20 cellular contexts compared by ENCODE assay signal in genomic region chr2:208222351-208222750, GRCh38. TPM values are rescaled to one million over a fixed set of nuclear protein-coding genes. Genes with fewer than 3 reads are reported as not detected.
DNase-seq lines count a peak whose midpoint lies in the region; FAIRE-seq and TF ChIP-seq lines count a peak whose summit lies in the region.
"Had no signal": no experiment of that assay in that cellular context is flagged by ENCODE, and none has a peak within 500 bp of the region (broad histone marks: within the 10 kb centered on the region; RNA-seq: fewer than 3 reads in every experiment).

No MANE protein-coding gene starts in this region.

- H3K4me3 ChIP-seq in adipocyte (ENCODE audit: low read length), result no peak overlapping the region
- H3K4me3 ChIP-seq in keratinocyte (ENCODE audit: control insufficient read depth in 2 of 3, extremely low read depth in 1 of 3, insufficient read depth in 2 of 3, low read depth in 1 of 3, low read length in 3 of 3), result no peak overlapping the region
- H3K4me3 ChIP-seq: SJCRH30, suprapubic skin had no signal

- peak; percentile 41 for FAIRE-seq in keratinocyte (lab: Jason Lieb, UNC)
- FAIRE-seq: D721Med had no signal

- no peak overlapping the region for H3K4me2 ChIP-seq in keratinocyte (ENCODE audit: control insufficient read depth, extremely low read depth, insufficient read depth, low read depth, low read length)

- DNase-seq in Daoy (ENCODE audit: low read depth) (peak; percentile 59), HS-5 (ENCODE audit: low read depth) (peak; percentile 44), adipocyte (ENCODE audit: low read depth) (peak; percentile 22), keratinocyte (ENCODE audit: low read depth, low spot score) (peak; percentile 28), cerebellar nuclear complex (lab: John Stamatoyannopoulos, UW) (no peak), SHP77 treated with DMSO at 0.1 percent for 48 hours (lab: John Stamatoyannopoulos, UW) (no peak), mucosa of gallbladder (ENCODE audit: low spot score) (no peak)
- DNase-seq in activated CD4-positive, alpha-beta T cell treated with anti-CD3 and anti-CD28 coated beads, Interleukin-2, amount 10 ng/mL, durations not matched to agents 7 days and 5 days, result no peak
- DNase-seq: activated CD4-positive, alpha-beta T cell treated with anti-CD3 and anti-CD28 coated beads, Interleukin-2, amount 50 U/mL, for 4 hours; activated T-cell treated with anti-CD3 and anti-CD28 coated beads, Interleukin-2, amount 50 U/mL, for 72 hours; AML-193; effector memory CD4-positive, alpha-beta T cell; immature natural killer cell; MM.1S; occipital lobe; SJCRH30; T-helper 9 cell had no signal

- H3K36me3 Mint-ChIP-seq in activated CD4-positive, alpha-beta T cell treated with anti-CD3 and anti-CD28 coated beads, Interleukin-2, amount 10 ng/mL, durations not matched to agents 7 days and 5 days (ENCODE audit: low read depth), result no peaks in the 10 kb centered on the region

- H3K9me3 Mint-ChIP-seq in activated CD4-positive, alpha-beta T cell treated with anti-CD3 and anti-CD28 coated beads, Interleukin-2, amount 10 ng/mL, durations not matched to agents 7 days and 5 days, result no peaks in the 10 kb centered on the region
- H3K9me3 Mint-ChIP-seq: activated T-cell treated with anti-CD3 and anti-CD28 coated beads, Interleukin-2, amount 50 U/mL, for 72 hours; immature natural killer cell had no signal

- H3K4me3 Mint-ChIP-seq in activated CD4-positive, alpha-beta T cell treated with anti-CD3 and anti-CD28 coated beads, Interleukin-2, amount 10 ng/mL, durations not matched to agents 7 days and 5 days, result no peak overlapping the region
- H3K4me3 Mint-ChIP-seq: activated T-cell treated with anti-CD3 and anti-CD28 coated beads, Interleukin-2, amount 50 U/mL, for 72 hours; immature natural killer cell had no signal

- TF ChIP-seq CTCF in keratinocyte (optimal IDR thresholded peaks at IDR 0.05 in 1 of 3, IDR thresholded peaks at IDR 0.05 in 1 of 3, conservative IDR thresholded peaks at IDR 0.05 in 1 of 3; ENCODE audit: extremely low read depth in 1 of 3, insufficient read depth in 2 of 3, low read length in 3 of 3), result no peak

- CTCF ChIA-PET in activated CD4-positive, alpha-beta T cell treated with anti-CD3 and anti-CD28 coated beads, Interleukin-2, amount 10 ng/mL, durations not matched to agents 7 days and 5 days (lab: Charles Lee), result no interaction called here

- H3K79me2 ChIP-seq in keratinocyte (ENCODE audit: control insufficient read depth, insufficient read depth, low read length), result no peaks in the 10 kb centered on the region

- H3K9me1 ChIP-seq in keratinocyte (ENCODE audit: control insufficient read depth, extremely low read depth, insufficient read depth, low read length), result no peaks in the 10 kb centered on the region

- H3K27ac Mint-ChIP-seq in activated CD4-positive, alpha-beta T cell treated with anti-CD3 and anti-CD28 coated beads, Interleukin-2, amount 10 ng/mL, durations not matched to agents 7 days and 5 days, result no peak overlapping the region
- H3K27ac Mint-ChIP-seq: activated T-cell treated with anti-CD3 and anti-CD28 coated beads, Interleukin-2, amount 50 U/mL, for 72 hours; immature natural killer cell had no signal

- H3K4me1 Mint-ChIP-seq in activated CD4-positive, alpha-beta T cell treated with anti-CD3 and anti-CD28 coated beads, Interleukin-2, amount 10 ng/mL, durations not matched to agents 7 days and 5 days, result no peaks in the 10 kb centered on the region
- H3K4me1 Mint-ChIP-seq: immature natural killer cell had no signal

- no peak overlapping the region for H2AFZ ChIP-seq in keratinocyte (ENCODE audit: control insufficient read depth, low read length)

- no peak overlapping the region for H3K27ac ChIP-seq in keratinocyte (ENCODE audit: control insufficient read depth, insufficient read depth, low read length)
- H3K27ac ChIP-seq: HL-60, SJCRH30, suprapubic skin had no signal

- no peaks in the 10 kb centered on the region for H4K20me1 ChIP-seq in keratinocyte (ENCODE audit: control insufficient read depth, extremely low read depth, insufficient read depth, low read length)

- H3K27me3 Mint-ChIP-seq in activated CD4-positive, alpha-beta T cell treated with anti-CD3 and anti-CD28 coated beads, Interleukin-2, amount 10 ng/mL, durations not matched to agents 7 days and 5 days, result no peaks in the 10 kb centered on the region

- dilution Hi-C loops in keratinocyte (cut with MboI; ENCODE audit: extremely low pct_ligation_motif_present, low sequenced_read_pairs), result no loop called here

- POLR2A ChIA-PET in activated CD4-positive, alpha-beta T cell treated with anti-CD3 and anti-CD28 coated beads, Interleukin-2, amount 10 ng/mL, durations not matched to agents 7 days and 5 days (lab: Charles Lee), result no interaction called here

- H3K4me1 ChIP-seq in adipocyte (ENCODE audit: control insufficient read depth, insufficient read depth, low read length) (no peaks in the 10 kb centered on the region), keratinocyte (ENCODE audit: control insufficient read depth, extremely low read depth, insufficient read depth, low read length) (peaks cover 13% of the 10 kb centered on the region)
- H3K4me1 ChIP-seq: SJCRH30, suprapubic skin had no signal

- no peaks in the 10 kb centered on the region for H3K36me3 ChIP-seq in adipocyte (ENCODE audit: control insufficient read depth, insufficient read depth, low read length, severe bottlenecking)
- no peaks in the 10 kb centered on the region for H3K36me3 ChIP-seq in keratinocyte (ENCODE audit: control insufficient read depth in 2 of 2, extremely low read depth in 1 of 2, insufficient read depth in 2 of 2, low read length in 2 of 2)
- H3K36me3 ChIP-seq: SJCRH30, suprapubic skin had no signal

- no peak overlapping the region for H3K9ac ChIP-seq in adipocyte (ENCODE audit: low read length)
- no peak overlapping the region for H3K9ac ChIP-seq in keratinocyte (ENCODE audit: control insufficient read depth, extremely low read depth, insufficient read depth, low read length)

- no peaks in the 10 kb centered on the region for H3K9me3 ChIP-seq in adipocyte (ENCODE audit: control insufficient read depth, low read length)
- no peaks in the 10 kb centered on the region for H3K9me3 ChIP-seq in keratinocyte (ENCODE audit: control insufficient read depth, low read depth, low read length)
- H3K9me3 ChIP-seq: SJCRH30, suprapubic skin had no signal

- H3K27me3 ChIP-seq in adipocyte (replicated peaks; ENCODE audit: control insufficient read depth, insufficient read depth, low read length) (peaks cover 3% of the 10 kb centered on the region), keratinocyte (ENCODE audit: control insufficient read depth, extremely low read depth, insufficient read depth, low read length) (no peaks in the 10 kb centered on the region)
- H3K27me3 ChIP-seq: SJCRH30, suprapubic skin had no signal

RNA-seq across cellular contexts. Expression of gene IDH1, which starts 32.5 kb away (rescaled TPM):
- total RNA-seq in Daoy (2014; rRNA removed; shearing (Covaris generic)), result 48.1 and 51.1 TPM in 2 replicates
- 96.3 to 160 TPM (median 116 TPM) in 3 replicates for polyA plus RNA-seq in keratinocyte
- 70.3 TPM for polyA plus RNA-seq in keratinocyte (2011; ENCODE audit: low read depth)
- polyA plus RNA-seq in keratinocyte (2011; cell fraction: cytosol; rRNA removed), result 68.2 and 118 TPM in 2 replicates
- polyA plus RNA-seq in keratinocyte (2011; cell fraction: nucleus; rRNA removed), result 83.7 and 116 TPM in 2 replicates
- polyA plus RNA-seq in keratinocyte (2012; ENCODE audit: low replicate concordance), result 46.5 and 96.9 TPM in 2 replicates
- 29.0 to 119 TPM (median 77.0 TPM) in 3 replicates for polyA minus RNA-seq in keratinocyte
- polyA minus RNA-seq in keratinocyte (2011; cell fraction: cytosol; rRNA and poly(A)+ RNA removed), result 67.3 TPM
- polyA minus RNA-seq in keratinocyte (2011; cell fraction: nucleus; rRNA and poly(A)+ RNA removed), result 36.9 and 61.1 TPM in 2 replicates
- total RNA-seq in activated CD4-positive, alpha-beta T cell treated with anti-CD3 and anti-CD28 coated beads, Interleukin-2, amount 10 ng/mL, durations not matched to agents 7 days and 5 days, result 10 to 100 TPM; 25.1 to 27.3 TPM
- total RNA-seq in mucosa of gallbladder, result 239 TPM

RNA-seq across cellular contexts. Expression of gene C2orf80, which starts 32.5 kb away (rescaled TPM):
- total RNA-seq in Daoy (2014; rRNA removed; shearing (Covaris generic)), result not detected in 2 replicates
- polyA plus RNA-seq in keratinocyte, result not detected in 3 replicates
- not detected for polyA plus RNA-seq in keratinocyte (2011; ENCODE audit: low read depth)
- polyA plus RNA-seq in keratinocyte (2011; cell fraction: cytosol; rRNA removed), result not detected in 2 replicates
- not detected in 2 replicates for polyA plus RNA-seq in keratinocyte (2011; cell fraction: nucleus; rRNA removed)
- not detected in 2 replicates for polyA plus RNA-seq in keratinocyte (2012; ENCODE audit: low replicate concordance)
- not detected in 3 replicates for polyA minus RNA-seq in keratinocyte
- polyA minus RNA-seq in keratinocyte (2011; cell fraction: cytosol; rRNA and poly(A)+ RNA removed), result not detected
- polyA minus RNA-seq in keratinocyte (2011; cell fraction: nucleus; rRNA and poly(A)+ RNA removed), result not detected in 2 replicates
- not detected for total RNA-seq in activated CD4-positive, alpha-beta T cell treated with anti-CD3 and anti-CD28 coated beads, Interleukin-2, amount 10 ng/mL, durations not matched to agents 7 days and 5 days
- not detected for total RNA-seq in mucosa of gallbladder
- total RNA-seq: activated T-cell treated with anti-CD3 and anti-CD28 coated beads, Interleukin-2, amount 50 U/mL, for 72 hours; SJCRH30; suprapubic skin had no signal
- polyA plus RNA-seq: immature natural killer cell had no signal

RNA-seq across cellular contexts. Expression of gene PIKFYVE, which starts 43.7 kb away (rescaled TPM):
- 11.4 and 12.5 TPM in 2 replicates for total RNA-seq in Daoy (2014; rRNA removed; shearing (Covaris generic))
- polyA plus RNA-seq in keratinocyte, result 12.7 to 18.4 TPM (median 13.5 TPM) in 3 replicates
- 6.0 TPM for polyA plus RNA-seq in keratinocyte (2011; ENCODE audit: low read depth)
- polyA plus RNA-seq in keratinocyte (2011; cell fraction: cytosol; rRNA removed), result 6.0 and 11.1 TPM in 2 replicates
- polyA plus RNA-seq in keratinocyte (2011; cell fraction: nucleus; rRNA removed), result 24.6 and 27.8 TPM in 2 replicates
- 5.0 and 7.5 TPM in 2 replicates for polyA plus RNA-seq in keratinocyte (2012; ENCODE audit: low replicate concordance)
- 11.8 to 46.8 TPM (median 28.3 TPM) in 3 replicates for polyA minus RNA-seq in keratinocyte
- 10.4 TPM for polyA minus RNA-seq in keratinocyte (2011; cell fraction: cytosol; rRNA and poly(A)+ RNA removed)
- polyA minus RNA-seq in keratinocyte (2011; cell fraction: nucleus; rRNA and poly(A)+ RNA removed), result 45.1 and 71.0 TPM in 2 replicates
- 10 to 100 TPM; 32.7 to 34.7 TPM for total RNA-seq in activated CD4-positive, alpha-beta T cell treated with anti-CD3 and anti-CD28 coated beads, Interleukin-2, amount 10 ng/mL, durations not matched to agents 7 days and 5 days
- 23.3 TPM for total RNA-seq in mucosa of gallbladder

RNA-seq across cellular contexts. Expression of gene CRYGA, which starts 59.0 kb away (rescaled TPM):
- not detected in 2 replicates for total RNA-seq in Daoy (2014; rRNA removed; shearing (Covaris generic))
- not detected in 3 replicates for polyA plus RNA-seq in keratinocyte
- polyA plus RNA-seq in keratinocyte (2011; ENCODE audit: low read depth), result not detected
- polyA plus RNA-seq in keratinocyte (2011; cell fraction: cytosol; rRNA removed), result not detected in 2 replicates
- polyA plus RNA-seq in keratinocyte (2011; cell fraction: nucleus; rRNA removed), result not detected in 2 replicates
- polyA plus RNA-seq in keratinocyte (2012; ENCODE audit: low replicate concordance), result not detected in 2 replicates
- polyA minus RNA-seq in keratinocyte, result not detected in 3 replicates
- polyA minus RNA-seq in keratinocyte (2011; cell fraction: cytosol; rRNA and poly(A)+ RNA removed), result not detected
- polyA minus RNA-seq in keratinocyte (2011; cell fraction: nucleus; rRNA and poly(A)+ RNA removed), result not detected in 2 replicates
- total RNA-seq in activated CD4-positive, alpha-beta T cell treated with anti-CD3 and anti-CD28 coated beads, Interleukin-2, amount 10 ng/mL, durations not matched to agents 7 days and 5 days, result not detected
- not detected for total RNA-seq in mucosa of gallbladder
- total RNA-seq: activated T-cell treated with anti-CD3 and anti-CD28 coated beads, Interleukin-2, amount 50 U/mL, for 72 hours; occipital lobe; SJCRH30; suprapubic skin had no signal
- polyA plus RNA-seq: immature natural killer cell had no signal

Comparison
In these comparisons a context has a peak if more than half of its experiments do, and no peak if none do; other contexts are left out.
1. DNase-seq: peak in Daoy (single experiment), HS-5 (single experiment), adipocyte (single experiment) and keratinocyte (single experiment); none in cerebellar nuclear complex (0 of 2), SHP77 treated with DMSO at 0.1 percent for 48 hours (single experiment), activated CD4-positive, alpha-beta T cell treated with anti-CD3 and anti-CD28 coated beads, Interleukin-2, amount 10 ng/mL, durations not matched to agents 7 days and 5 days (single experiment) and mucosa of gallbladder (single experiment).